In genomic region chr11:45850446-45850845, GRCh38 we compare ENCODE assay signal across 14 cellular contexts. TPM values are rescaled to one million over a fixed set of nuclear protein-coding genes. Genes with fewer than 3 reads are reported as not detected.
DNase-seq lines count a peak whose midpoint lies in the region; ATAC-seq and TF ChIP-seq lines count a peak whose summit lies in the region.
"Had no signal": no experiment of that assay in that cellular context is flagged by ENCODE, and none has a peak within 500 bp of the region (broad histone marks: within the 10 kb centered on the region; RNA-seq: fewer than 3 reads in every experiment).

No MANE protein-coding gene starts in this region.

- H3K36me3 Mint-ChIP-seq in stimulated activated memory B cell treated with anti-CD40 and anti-IgM and Interleukin-4, amounts not matched to agents 10 μg/mL and 1 μg/mL and 100 μg/mL, for 72 hours, result no peaks in the 10 kb centered on the region

- no peak for TF ChIP-seq POLR2A in heart left ventricle (IDR thresholded peaks at IDR 0.05)

- intact Hi-C loops in heart left ventricle (cut with DNase I), result no loop called here
- intact Hi-C loops in left ventricle myocardium superior (cut with micrococcal nuclease), result no loop called here

- no peak for TF ChIP-seq CTCF in heart left ventricle (IDR thresholded peaks at IDR 0.05)

- H3K4me3 ChIP-seq in heart left ventricle, result peak overlapping the region in 3 of 12 donors; percentile 88 to 97 (median 92)

- ATAC-seq in heart left ventricle (no peak), left ventricle myocardium superior (no peak)
- no peak for ATAC-seq in stimulated activated memory B cell treated with anti-CD40 and anti-IgM and Interleukin-4, amounts not matched to agents 10 μg/mL and 1 μg/mL and 100 μg/mL, for 72 hours
- ATAC-seq: activated naive CD8-positive, alpha-beta T cell treated with anti-CD3 and anti-CD28 coated beads, Interleukin-2, amount 50 U/mL, for 24 hours had no signal

- H3K4me1 Mint-ChIP-seq in stimulated activated memory B cell treated with anti-CD40 and anti-IgM and Interleukin-4, amounts not matched to agents 10 μg/mL and 1 μg/mL and 100 μg/mL, for 72 hours, result peaks cover 68% of the 10 kb centered on the region

- DNase-seq in heart left ventricle (no peak), left ventricle myocardium superior (no peak), amniotic epithelial cell (ENCODE audit: low read depth) (peak; percentile 49), glomerular visceral epithelial cell (ENCODE audit: extremely low spot score) (peak; percentile 27), NCI-H1417 treated with DMSO at 0.1 percent for 48 hours (lab: John Stamatoyannopoulos, UW) (no peak), ureter (ENCODE audit: low spot score) (no peak)
- no peak for DNase-seq in stimulated activated naive CD4-positive, alpha-beta T cell (lab: John Stamatoyannopoulos, UW)
- DNase-seq: activated B cell treated with CpG ODN at 0.5 μM for 24 hours; activated naive CD8-positive, alpha-beta T cell treated with anti-CD3 and anti-CD28 coated beads, Interleukin-2, amount 50 U/mL, for 24 hours; Caco-2; H9; NCI-H2171 had no signal

- H3K4me1 ChIP-seq in heart left ventricle, result peaks cover 8 to 86% (median 73%) of the 10 kb centered on the region in 12 donors

- peak overlapping the region; percentile 38 for H3K4me3 Mint-ChIP-seq in stimulated activated memory B cell treated with anti-CD40 and anti-IgM and Interleukin-4, amounts not matched to agents 10 μg/mL and 1 μg/mL and 100 μg/mL, for 72 hours
- H3K4me3 Mint-ChIP-seq: activated naive CD8-positive, alpha-beta T cell treated with anti-CD3 and anti-CD28 coated beads, Interleukin-2, amount 50 U/mL, for 24 hours; H9 had no signal

- H3K27ac ChIP-seq in heart left ventricle, result peak overlapping the region in 10 of 12 donors; percentile 82 to 99 (median 94)

- 37 to 52% (median 42%) methylated on average over 2 of the region's 2 CpGs for WGBS in heart left ventricle, 4 donors

- no peaks in the 10 kb centered on the region for H3K27me3 Mint-ChIP-seq in stimulated activated memory B cell treated with anti-CD40 and anti-IgM and Interleukin-4, amounts not matched to agents 10 μg/mL and 1 μg/mL and 100 μg/mL, for 72 hours
- H3K27me3 Mint-ChIP-seq: activated B cell treated with CpG ODN at 0.5 μM for 24 hours; activated naive CD8-positive, alpha-beta T cell treated with anti-CD3 and anti-CD28 coated beads, Interleukin-2, amount 50 U/mL, for 24 hours had no signal

- H3K27ac Mint-ChIP-seq in stimulated activated memory B cell treated with anti-CD40 and anti-IgM and Interleukin-4, amounts not matched to agents 10 μg/mL and 1 μg/mL and 100 μg/mL, for 72 hours, result no peak overlapping the region
- H3K27ac Mint-ChIP-seq: activated B cell treated with CpG ODN at 0.5 μM for 24 hours; activated naive CD8-positive, alpha-beta T cell treated with anti-CD3 and anti-CD28 coated beads, Interleukin-2, amount 50 U/mL, for 24 hours; H9 had no signal

- H3K36me3 ChIP-seq in heart left ventricle, result peaks cover 0 to 5% (median 2%) of the 10 kb centered on the region in 9 donors

- no peaks in the 10 kb centered on the region for H3K9me3 ChIP-seq in heart left ventricle
- H3K9me3 ChIP-seq: Caco-2 had no signal

- H3K9me3 Mint-ChIP-seq in stimulated activated memory B cell treated with anti-CD40 and anti-IgM and Interleukin-4, amounts not matched to agents 10 μg/mL and 1 μg/mL and 100 μg/mL, for 72 hours, result no peaks in the 10 kb centered on the region
- H3K9me3 Mint-ChIP-seq: activated B cell treated with CpG ODN at 0.5 μM for 24 hours; activated naive CD8-positive, alpha-beta T cell treated with anti-CD3 and anti-CD28 coated beads, Interleukin-2, amount 50 U/mL, for 24 hours; H9 had no signal

- H3K27me3 ChIP-seq in heart left ventricle, result no peaks in the 10 kb centered on the region

RNA-seq across cellular contexts. Expression of gene CRY2, which starts 3.2 kb away (rescaled TPM):
- 100 to 1,000 TPM in 2 of 9 donors, 10 to 100 TPM in 7; 40.2 to 132 (median 72.7) TPM for total RNA-seq in heart left ventricle
- polyA plus RNA-seq in heart left ventricle, result 10 to 100 TPM; 23.2 to 26.6 TPM
- 90.1 TPM for total RNA-seq in left ventricle myocardium superior
- total RNA-seq in ureter, result 49.9 TPM

RNA-seq across cellular contexts. Expression of gene MAPK8IP1, which starts 35.0 kb away (rescaled TPM):
- total RNA-seq in heart left ventricle (1 to 10 TPM; 5.0 to 8.0 (median 7.6) TPM), left ventricle myocardium superior (4.4 TPM), ureter (7.2 TPM)
- 1 to 10 TPM; 2.4 to 3.1 TPM for polyA plus RNA-seq in heart left ventricle

RNA-seq across cellular contexts. Expression of gene SLC35C1, which starts 45.5 kb away (rescaled TPM):
- 10 to 100 TPM in 4 of 9 donors, 1 to 10 TPM in 5; 5.5 to 11.3 (median 7.8) TPM for total RNA-seq in heart left ventricle
- 10 to 100 TPM in 1 of 2 donors, 1 to 10 TPM in 1; 5.3 to 21.0 TPM for polyA plus RNA-seq in heart left ventricle
- total RNA-seq in left ventricle myocardium superior, result 5.1 TPM
- total RNA-seq in ureter, result 30.4 TPM

RNA-seq across cellular contexts. Expression of gene FREY1, which starts 56.6 kb away (rescaled TPM):
- under 1 TPM in 4 of 9 donors, not detected in 5; 0.37 to 1.00 (median 0.46) TPM for total RNA-seq in heart left ventricle
- polyA plus RNA-seq in heart left ventricle, result under 1 TPM; 0.40 to 0.46 TPM
- 0.52 TPM for total RNA-seq in left ventricle myocardium superior
- total RNA-seq in ureter, result 0.70 TPM
- polyA plus RNA-seq: neural cell had no signal

Comparison
In these comparisons a context has a peak if more than half of its experiments do, and no peak if none do; other contexts are left out.
1. DNase-seq: peak in amniotic epithelial cell (single experiment) and glomerular visceral epithelial cell (single experiment); none in heart left ventricle (0 of 5), left ventricle myocardium superior (single experiment), stimulated activated naive CD4-positive, alpha-beta T cell (0 of 6), NCI-H1417 treated with DMSO at 0.1 percent for 48 hours (single experiment) and ureter (single experiment).